Comparison of ENCODE assay signal across 1 cellular context in genomic region chrX:18894156-18894555, GRCh38.
TF ChIP-seq lines count a peak whose summit lies in the region.

No MANE protein-coding gene starts in this region.

TF ChIP-seq in GM23338, 12 proteins besides CTCF, POLR2A, EP300 and RAD21 (continued from another document):
- no peak for TF ChIP-seq ZNF462 (CRISPR knock-in tag; IDR thresholded peaks at IDR 0.05)
- TF ChIP-seq STAT1 (IDR thresholded peaks at IDR 0.05; ENCODE audit: unreplicated experiment), result no peak
